20 cellular contexts compared by ENCODE assay signal in genomic region chr16:69465881-69466280, GRCh38. TPM values are rescaled to one million over a fixed set of nuclear protein-coding genes. Genes with fewer than 3 reads are reported as not detected.
DNase-seq lines count a peak whose midpoint lies in the region; ATAC-seq, FAIRE-seq and TF ChIP-seq lines count a peak whose summit lies in the region.
"Had no signal": no experiment of that assay in that cellular context is flagged by ENCODE, and none has a peak within 500 bp of the region (broad histone marks: within the 10 kb centered on the region; RNA-seq: fewer than 3 reads in every experiment).

No MANE protein-coding gene starts in this region.

- peaks cover 15 to 22% of the 10 kb centered on the region in 2 experiments for H3K36me3 ChIP-seq in SK-N-SH (replicated peaks in 1 of 2; ENCODE audit: control insufficient read depth in 1 of 2, insufficient read depth in 2 of 2, low read length in 1 of 2)
- H3K36me3 ChIP-seq in heart right ventricle: peaks cover 0 to 52% (median 6%) of the 10 kb centered on the region in 9 donors

- ATAC-seq in SK-N-SH treated with all-trans-retinoic acid at 6 μM for 48 hours (peak; percentile 20; the same call in 1 of the 3 replicates), heart right ventricle (no peak), GM21360 (IDR thresholded peaks at IDR 0.05; ENCODE audit: unreplicated experiment) (no peak)
- no peak for ATAC-seq in activated naive CD8-positive, alpha-beta T cell treated with anti-CD3 and anti-CD28 coated beads, Interleukin-2, amount 10 ng/mL, durations not matched to agents 7 days and 5 days (ENCODE audit: low read depth)
- no peak for ATAC-seq in natural killer cell treated with Interleukin-12 subunit alpha and Interleukin-12 subunit beta and Interleukin-15 and Interleukin-18, amount 100 ng/mL, for 72 hours

- H3K27ac ChIP-seq in SK-N-SH (ENCODE audit: low read depth in 2 of 2, low read length in 1 of 2) (peak overlapping the region in 1 of 2 experiments; percentile 22; a peak in 1 of 4 replicates), heart right ventricle (peak overlapping the region in 1 of 10 donors; percentile 19)
- H3K27ac ChIP-seq: vagina had no signal

- peak overlapping the region; percentile 6 for H3K27ac Mint-ChIP-seq in activated naive CD8-positive, alpha-beta T cell treated with anti-CD3 and anti-CD28 coated beads, Interleukin-2, amount 10 ng/mL, durations not matched to agents 7 days and 5 days
- peak overlapping the region; percentile 80 to 96 for H3K27ac Mint-ChIP-seq in natural killer cell treated with Interleukin-12 subunit alpha and Interleukin-12 subunit beta and Interleukin-15 and Interleukin-18, amount 100 ng/mL, for 72 hours

- H3K27me3 ChIP-seq in SK-N-SH (ENCODE audit: insufficient read depth) (no peaks in the 10 kb centered on the region), heart right ventricle (peaks cover 0 to 48% (median 0%) of the 10 kb centered on the region in 7 donors)
- H3K27me3 ChIP-seq: vagina had no signal

- POLR2A ChIA-PET in SK-N-SH (lab: Yijun Ruan, JAX): no interaction called here
- POLR2A ChIA-PET in activated naive CD8-positive, alpha-beta T cell treated with anti-CD3 and anti-CD28 coated beads, Interleukin-2, amount 10 ng/mL, durations not matched to agents 7 days and 5 days (lab: Charles Lee): no interaction called here

- H3K4me1 Mint-ChIP-seq in activated naive CD8-positive, alpha-beta T cell treated with anti-CD3 and anti-CD28 coated beads, Interleukin-2, amount 10 ng/mL, durations not matched to agents 7 days and 5 days: peaks cover 33% of the 10 kb centered on the region
- H3K4me1 Mint-ChIP-seq in natural killer cell treated with Interleukin-12 subunit alpha and Interleukin-12 subunit beta and Interleukin-15 and Interleukin-18, amount 100 ng/mL, for 72 hours (ENCODE audit: low read depth in 2 of 2): peaks cover 37 to 41% of the 10 kb centered on the region in 2 donors

- intact Hi-C loops in heart right ventricle (cut with DNase I): loop anchor here in 1 of 10 donors (10.0 kb wide), 1 partner anchor 71 kb away; no protein-coding TSS in a partner anchor

- TF ChIP-seq CTCF in SK-N-SH (IDR thresholded peaks at IDR 0.05) (no peak), heart right ventricle (IDR thresholded peaks at IDR 0.05) (no peak)

- H3F3A ChIP-seq in SK-N-SH (replicated peaks; ENCODE audit: insufficient read depth): peaks cover 21% of the 10 kb centered on the region

- H4K20me1 ChIP-seq in SK-N-SH (ENCODE audit: insufficient read depth): no peaks in the 10 kb centered on the region

- no peak for DNase-seq in SK-N-SH
- no peak for DNase-seq in HTR-8/SVneo (ENCODE audit: insufficient read length, low spot score)
- DNase-seq in activated naive CD8-positive, alpha-beta T cell treated with anti-CD3 and anti-CD28 coated beads, Interleukin-2, amount 10 ng/mL, durations not matched to agents 7 days and 5 days: no peak
- no peak for DNase-seq in natural killer cell treated with Interleukin-12 subunit alpha and Interleukin-12 subunit beta and Interleukin-15 and Interleukin-18, amount 100 ng/mL, for 72 hours (ENCODE audit: low spot score)
- no peak for DNase-seq in SIG-M5 (lab: John Stamatoyannopoulos, UW)
- no peak for DNase-seq in heart right ventricle
- DNase-seq: activated effector memory CD4-positive, alpha-beta T cell treated with Interleukin-2 at 50 U/mL for 16 hours; effector CD4-positive, alpha-beta T cell; GOT3; hippocampal formation; KG1; NCI-H146; NCI-H446; SW 1271 had no signal

- H3K4me3 ChIP-seq in SK-N-SH (ENCODE audit: low read depth in 2 of 2, low read length in 1 of 2) (no peak overlapping the region), heart right ventricle (no peak overlapping the region)
- H3K4me3 ChIP-seq: vagina had no signal

- CTCF ChIA-PET in SK-N-SH (lab: Yijun Ruan, JAX): interaction anchor here (0.6 kb wide), 1 partner anchor 9 kb away, joined by 4 read pairs; no protein-coding TSS in a partner anchor

- no peak for TF ChIP-seq RAD21 in SK-N-SH (IDR thresholded peaks at IDR 0.05; ENCODE audit: low read length)

- 95% methylated on average over 6 of the region's 6 CpGs for WGBS in SK-N-SH (ENCODE audit: low lambda C conversion rate)
- WGBS in heart right ventricle, 2 donors: 91% methylated on average over 6 of the region's 6 CpGs

- H3K4me3 Mint-ChIP-seq in activated naive CD8-positive, alpha-beta T cell treated with anti-CD3 and anti-CD28 coated beads, Interleukin-2, amount 10 ng/mL, durations not matched to agents 7 days and 5 days: no peak overlapping the region
- peak overlapping the region; percentile 16 for H3K4me3 Mint-ChIP-seq in natural killer cell treated with Interleukin-12 subunit alpha and Interleukin-12 subunit beta and Interleukin-15 and Interleukin-18, amount 100 ng/mL, for 72 hours
- H3K4me3 Mint-ChIP-seq: brain; stimulated activated memory B cell treated with anti-CD40 and anti-IgM and Interleukin-4, amounts not matched to agents 10 μg/mL and 1 μg/mL and 100 μg/mL, for 72 hours had no signal

- H3K79me2 ChIP-seq in SK-N-SH (ENCODE audit: insufficient read depth): no peaks in the 10 kb centered on the region

- H3K36me3 Mint-ChIP-seq in activated naive CD8-positive, alpha-beta T cell treated with anti-CD3 and anti-CD28 coated beads, Interleukin-2, amount 10 ng/mL, durations not matched to agents 7 days and 5 days: peaks cover 22% of the 10 kb centered on the region
- H3K36me3 Mint-ChIP-seq in natural killer cell treated with Interleukin-12 subunit alpha and Interleukin-12 subunit beta and Interleukin-15 and Interleukin-18, amount 100 ng/mL, for 72 hours: peaks cover 7% of the 10 kb centered on the region

- no peak overlapping the region for H3K4me2 ChIP-seq in SK-N-SH

- H3K9me3 Mint-ChIP-seq in activated naive CD8-positive, alpha-beta T cell treated with anti-CD3 and anti-CD28 coated beads, Interleukin-2, amount 10 ng/mL, durations not matched to agents 7 days and 5 days: no peaks in the 10 kb centered on the region
- no peaks in the 10 kb centered on the region for H3K9me3 Mint-ChIP-seq in natural killer cell treated with Interleukin-12 subunit alpha and Interleukin-12 subunit beta and Interleukin-15 and Interleukin-18, amount 100 ng/mL, for 72 hours
- H3K9me3 Mint-ChIP-seq: brain; stimulated activated memory B cell treated with anti-CD40 and anti-IgM and Interleukin-4, amounts not matched to agents 10 μg/mL and 1 μg/mL and 100 μg/mL, for 72 hours had no signal

- H3K9me3 ChIP-seq in SK-N-SH (no peaks in the 10 kb centered on the region), heart right ventricle (no peaks in the 10 kb centered on the region)
- H3K9me3 ChIP-seq: vagina had no signal

- H3K9ac ChIP-seq in SK-N-SH: no peak overlapping the region

- H3K4me1 ChIP-seq in SK-N-SH (ENCODE audit: control insufficient read depth in 1 of 2, insufficient read depth in 2 of 2, low read depth in 1 of 2, low read length in 1 of 2) (peaks cover 8 to 27% of the 10 kb centered on the region in 2 experiments), heart right ventricle (peaks cover 0 to 34% (median 8%) of the 10 kb centered on the region in 9 donors)
- H3K4me1 ChIP-seq: vagina had no signal

- no peak for TF ChIP-seq EP300 in SK-N-SH (IDR thresholded peaks at IDR 0.05; ENCODE audit: borderline replicate concordance in 1 of 2, low read depth in 1 of 2, low read length in 1 of 2)

- no peaks in the 10 kb centered on the region for H3K27me3 Mint-ChIP-seq in activated naive CD8-positive, alpha-beta T cell treated with anti-CD3 and anti-CD28 coated beads, Interleukin-2, amount 10 ng/mL, durations not matched to agents 7 days and 5 days
- no peaks in the 10 kb centered on the region for H3K27me3 Mint-ChIP-seq in natural killer cell treated with Interleukin-12 subunit alpha and Interleukin-12 subunit beta and Interleukin-15 and Interleukin-18, amount 100 ng/mL, for 72 hours
- H3K27me3 Mint-ChIP-seq: brain; stimulated activated memory B cell treated with anti-CD40 and anti-IgM and Interleukin-4, amounts not matched to agents 10 μg/mL and 1 μg/mL and 100 μg/mL, for 72 hours had no signal

- no peak overlapping the region for H2AFZ ChIP-seq in SK-N-SH (ENCODE audit: low read depth)

- FAIRE-seq in HTR-8/SVneo (lab: Jason Lieb, UNC): peak; percentile 4
- FAIRE-seq: A204.1 had no signal

- no peaks in the 10 kb centered on the region for H3K9me2 ChIP-seq in SK-N-SH

TF ChIP-seq in SK-N-SH, 30 proteins besides CTCF, POLR2A, EP300 and RAD21 (continues in another document):
- TF ChIP-seq RXRA (IDR thresholded peaks at IDR 0.05; ENCODE audit: borderline replicate concordance, low read depth) (no peak), GABPA (IDR thresholded peaks at IDR 0.05; ENCODE audit: low read depth) (no peak), RFX5 (IDR thresholded peaks at IDR 0.05; ENCODE audit: low read length) (no peak), NFIC (IDR thresholded peaks at IDR 0.05; ENCODE audit: borderline replicate concordance) (no peak), FOXJ3 (CRISPR knock-in tag; IDR thresholded peaks at IDR 0.05) (no peak), SMC3 (IDR thresholded peaks at IDR 0.05; ENCODE audit: low read depth, low read length) (no peak), GATA2 (CRISPR knock-in tag; IDR thresholded peaks at IDR 0.05) (no peak), CHD2 (IDR thresholded peaks at IDR 0.05; ENCODE audit: low read length, partially characterized antibody) (no peak)
- TF ChIP-seq, protein P1, sequence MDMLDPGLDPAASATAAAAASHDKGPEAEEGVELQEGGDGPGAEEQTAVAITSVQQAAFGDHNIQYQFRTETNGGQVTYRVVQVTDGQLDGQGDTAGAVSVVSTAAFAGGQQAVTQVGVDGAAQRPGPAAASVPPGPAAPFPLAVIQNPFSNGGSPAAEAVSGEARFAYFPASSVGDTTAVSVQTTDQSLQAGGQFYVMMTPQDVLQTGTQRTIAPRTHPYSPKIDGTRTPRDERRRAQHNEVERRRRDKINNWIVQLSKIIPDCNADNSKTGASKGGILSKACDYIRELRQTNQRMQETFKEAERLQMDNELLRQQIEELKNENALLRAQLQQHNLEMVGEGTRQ (IDR thresholded peaks at IDR 0.05; ENCODE audit: borderline replicate concordance, low read depth, low read length): no peak

RNA-seq across cellular contexts. Expression of gene CYB5B, which starts 41.5 kb away (rescaled TPM):
- 64.4 and 86.1 TPM in 2 replicates for polyA plus RNA-seq in SK-N-SH (2012; rRNA removed)
- 65.8 and 78.1 TPM in 2 replicates for polyA plus RNA-seq in SK-N-SH (2012; cell fraction: cytosol; rRNA removed)
- polyA plus RNA-seq in SK-N-SH (2012; cell fraction: nucleus; rRNA removed): 15.2 and 43.7 TPM in 2 replicates
- total RNA-seq in activated naive CD8-positive, alpha-beta T cell treated with anti-CD3 and anti-CD28 coated beads, Interleukin-2, amount 10 ng/mL, durations not matched to agents 7 days and 5 days: 100 to 1,000 TPM; 125 to 131 TPM
- total RNA-seq in natural killer cell treated with Interleukin-12 subunit alpha and Interleukin-12 subunit beta and Interleukin-15 and Interleukin-18, amount 100 ng/mL, for 72 hours: 100 to 1,000 TPM; 162 to 230 TPM
- total RNA-seq in heart right ventricle: 10 to 100 TPM; 59.8 to 84.2 (median 72.5) TPM
- 10 to 100 TPM; 53.8 to 59.9 TPM for polyA plus RNA-seq in heart right ventricle
